8 cellular contexts compared by ENCODE assay signal in genomic region chr17:39927101-39927927, GRCh38. TPM values are rescaled to one million over a fixed set of nuclear protein-coding genes. Genes with fewer than 3 reads are reported as not detected.
DNase-seq lines count a peak whose midpoint lies in the region; ATAC-seq and TF ChIP-seq lines count a peak whose summit lies in the region.

LRRC3C (plus strand) TSS chr17:39927732; CDS start chr17:39941524, 13,792 bp downstream.
ORMDL3 (minus strand) TSS chr17:39927601; CDS start chr17:39924203, 3,398 bp downstream.

- POLR2A ChIA-PET in activated CD4-positive, alpha-beta memory T cell treated with anti-CD3 and anti-CD28 coated beads, Interleukin-2, amount 10 ng/mL, durations not matched to agents 7 days and 5 days (lab: Charles Lee), result interaction anchor here (0.6 to 3.5 kb wide), 19 partner anchors 11 to 290 kb away, joined by 3 to 26 read pairs (median 4); partner anchors contain the start of gene PSMD3

- TF ChIP-seq CTCF in C4-2B (conservative IDR thresholded peaks at IDR 0.05) (no peak), lower leg skin (IDR thresholded peaks at IDR 0.05) (no peak)

- ATAC-seq in GM19397 (IDR thresholded peaks at IDR 0.05; ENCODE audit: unreplicated experiment), result peak; percentile 89

- H3K9me3 Mint-ChIP-seq in activated CD4-positive, alpha-beta memory T cell treated with anti-CD3 and anti-CD28 coated beads, Interleukin-2, amount 10 ng/mL, durations not matched to agents 7 days and 5 days, result no peaks in the 10 kb centered on the region

- H3K27ac ChIP-seq in C4-2B (peak within 1 kb of the TSS; percentile 73), duodenal mucosa (ENCODE audit: low read depth, low read length) (peak within 1 kb of the TSS; percentile 87)

- no peaks in the 10 kb centered on the region for H3K27me3 Mint-ChIP-seq in activated CD4-positive, alpha-beta memory T cell treated with anti-CD3 and anti-CD28 coated beads, Interleukin-2, amount 10 ng/mL, durations not matched to agents 7 days and 5 days

- no peak for TF ChIP-seq POLR2A in lower leg skin (IDR thresholded peaks at IDR 0.05)

- intact Hi-C loops in lower leg skin (cut with DNase I; ENCODE audit: low total_unique reads), result no loop called here

- H3K9me3 ChIP-seq in duodenal mucosa (ENCODE audit: control insufficient read depth in 1 of 2, low read length in 2 of 2), result no peaks in the 10 kb centered on the region

- CTCF ChIA-PET in activated CD4-positive, alpha-beta memory T cell treated with anti-CD3 and anti-CD28 coated beads, Interleukin-2, amount 10 ng/mL, durations not matched to agents 7 days and 5 days (lab: Charles Lee), result interaction anchor here (1.1 to 2.3 kb wide), 5 partner anchors 13 to 304 kb away, joined by 3 to 12 read pairs (median 4); partner anchors contain the start of gene PSMD3

- peak within 1 kb of the TSS; percentile 95 for H3K27ac Mint-ChIP-seq in activated CD4-positive, alpha-beta memory T cell treated with anti-CD3 and anti-CD28 coated beads, Interleukin-2, amount 10 ng/mL, durations not matched to agents 7 days and 5 days

- H3K4me3 ChIP-seq in duodenal mucosa (ENCODE audit: low read depth in 1 of 2, low read length in 2 of 2) (peak within 1 kb of the TSS; percentile 77 to 84), lower leg skin (ENCODE audit: low read depth, poor library complexity, severe bottlenecking) (peak within 1 kb of the TSS; percentile 96)

- peak within 1 kb of the TSS; percentile 82 to 95 for H3K9ac ChIP-seq in duodenal mucosa (ENCODE audit: low read depth in 1 of 2, low read length in 2 of 2)

- H3K36me3 Mint-ChIP-seq in activated CD4-positive, alpha-beta memory T cell treated with anti-CD3 and anti-CD28 coated beads, Interleukin-2, amount 10 ng/mL, durations not matched to agents 7 days and 5 days (ENCODE audit: low read depth), result peaks cover 30% of the 10 kb centered on the region

- H3K36me3 ChIP-seq in duodenal mucosa (ENCODE audit: control insufficient read depth in 1 of 2, insufficient read depth in 2 of 2, low read length in 2 of 2), result peaks cover 19% of the 10 kb centered on the region in 2 donors

- peaks cover 62% of the 10 kb centered on the region for H3K4me1 Mint-ChIP-seq in activated CD4-positive, alpha-beta memory T cell treated with anti-CD3 and anti-CD28 coated beads, Interleukin-2, amount 10 ng/mL, durations not matched to agents 7 days and 5 days

- H3K4me3 Mint-ChIP-seq in activated CD4-positive, alpha-beta memory T cell treated with anti-CD3 and anti-CD28 coated beads, Interleukin-2, amount 10 ng/mL, durations not matched to agents 7 days and 5 days, result peak within 1 kb of the TSS; percentile 83

- H3K27me3 ChIP-seq in duodenal mucosa (ENCODE audit: control insufficient read depth in 1 of 2, insufficient read depth in 2 of 2, low read length in 2 of 2), result no peaks in the 10 kb centered on the region

- peaks cover 44% of the 10 kb centered on the region in 2 donors for H3K4me1 ChIP-seq in duodenal mucosa (ENCODE audit: control insufficient read depth in 1 of 2, insufficient read depth in 2 of 2, low read length in 2 of 2)

- DNase-seq in HK-2 (ENCODE audit: unreplicated experiment) (peak; percentile 94), NCI-H82 treated with DMSO at 0.1 percent for 48 hours (lab: John Stamatoyannopoulos, UW; ENCODE audit: unreplicated experiment) (peak; percentile 84), lower leg skin (ENCODE audit: low spot score in 2 of 2) (peak; percentile 91 to 99)
- peak; percentile 93 for DNase-seq in activated CD4-positive, alpha-beta memory T cell treated with anti-CD3 and anti-CD28 coated beads, Interleukin-2, amount 10 ng/mL, durations not matched to agents 7 days and 5 days
- DNase-seq in stimulated activated CD4-positive, alpha-beta T cell treated with anti-CD3 and anti-CD28 coated beads, Interleukin-4, amount 100 ng/mL, for 4 hours, result peak; percentile 88 to 89

- 1% methylated on average over 34 to 60 of the region's 72 CpGs for WGBS in lower leg skin, 2 donors

RNA-seq across cellular contexts. Expression of gene LRRC3C, which starts in this region (rescaled TPM):
- total RNA-seq in activated CD4-positive, alpha-beta memory T cell treated with anti-CD3 and anti-CD28 coated beads, Interleukin-2, amount 10 ng/mL, durations not matched to agents 7 days and 5 days, result not detected
- total RNA-seq in lower leg skin, result under 1 TPM in 1 of 4 donors, not detected in 3; 0.52 TPM

RNA-seq across cellular contexts. Expression of gene ORMDL3, which starts in this region (rescaled TPM):
- total RNA-seq in activated CD4-positive, alpha-beta memory T cell treated with anti-CD3 and anti-CD28 coated beads, Interleukin-2, amount 10 ng/mL, durations not matched to agents 7 days and 5 days, result 100 to 1,000 TPM; 104 to 111 TPM
- 10 to 100 TPM; 58.1 to 84.0 (median 70.0) TPM for total RNA-seq in lower leg skin

Comparison
In these comparisons a context has a peak if more than half of its experiments do, and no peak if none do; other contexts are left out.
1. Peak in every context shown above with its lines: DNase-seq, ATAC-seq, H3K4me3 ChIP-seq and H3K27ac ChIP-seq.